Comparison of ENCODE assay signal across 8 cellular contexts in genomic region chr6:30877419-30878262, GRCh38. TPM values are rescaled to one million over a fixed set of nuclear protein-coding genes. Genes with fewer than 3 reads are reported as not detected.
A peak's percentile ranks its signal among the peaks of the same experiment; 100 is the strongest.
DNase-seq lines count a peak whose midpoint lies in the region; ATAC-seq and TF ChIP-seq lines count a peak whose summit lies in the region.

No MANE protein-coding gene starts in this region.

- no peaks in the 10 kb centered on the region for H3K36me3 Mint-ChIP-seq in T-cell

- H3K4me3 ChIP-seq in adrenal gland (peak overlapping the region in 2 of 4 donors; percentile 3 to 30), heart left ventricle (peak overlapping the region in 11 of 12 donors; percentile 14 to 56 (median 40)), prostate gland (peak overlapping the region; percentile 22 to 27), upper lobe of left lung (peak overlapping the region in 3 of 4 donors; percentile 24 to 47 (median 41))

- no peak for TF ChIP-seq EP300 in upper lobe of left lung (IDR thresholded peaks at IDR 0.05)

- H3K27me3 Mint-ChIP-seq in T-cell, result no peaks in the 10 kb centered on the region

- TF ChIP-seq CTCF in GM12872 (IDR thresholded peaks at IDR 0.05; ENCODE audit: insufficient read depth, low read depth, low read length) (peak; percentile 87), adrenal gland (IDR thresholded peaks at IDR 0.05) (peak; percentile 75 to 99 (median 96)), heart left ventricle (IDR thresholded peaks at IDR 0.05) (peak; percentile 77 to 95 (median 90)), prostate gland (IDR thresholded peaks at IDR 0.05) (peak; percentile 77 to 96 (median 92)), upper lobe of left lung (IDR thresholded peaks at IDR 0.05) (peak; percentile 75 to 94 (median 88))

- H3K9me3 ChIP-seq in adrenal gland (replicated peaks in 1 of 3), result no peaks in the 10 kb centered on the region
- no peaks in the 10 kb centered on the region for H3K9me3 ChIP-seq in heart left ventricle
- H3K9me3 ChIP-seq in prostate gland, result no peaks in the 10 kb centered on the region
- no peaks in the 10 kb centered on the region for H3K9me3 ChIP-seq in upper lobe of left lung

- peak overlapping the region; percentile 69 to 79 (median 78) for H3K4me3 Mint-ChIP-seq in T-cell

- H3K36me3 ChIP-seq in adrenal gland (replicated peaks in 1 of 2), result no peaks in the 10 kb centered on the region
- H3K36me3 ChIP-seq in heart left ventricle, result no peaks in the 10 kb centered on the region
- H3K36me3 ChIP-seq in prostate gland, result no peaks in the 10 kb centered on the region
- H3K36me3 ChIP-seq in upper lobe of left lung, result no peaks in the 10 kb centered on the region

- peaks cover 9 to 30% (median 25%) of the 10 kb centered on the region in 3 donors for H3K4me1 Mint-ChIP-seq in T-cell

- H3K9me3 Mint-ChIP-seq in T-cell, result peaks cover 0 to 5% (median 0%) of the 10 kb centered on the region in 3 donors

- H3K27ac ChIP-seq in adrenal gland (peak overlapping the region; percentile 55 to 90 (median 83)), heart left ventricle (peak overlapping the region; percentile 22 to 85 (median 62)), prostate gland (peak overlapping the region; percentile 77 to 88), upper lobe of left lung (peak overlapping the region; percentile 59 to 83 (median 72))

- DNase-seq in NCI-H1092 (lab: John Stamatoyannopoulos, UW) (peak; percentile 57), T-cell (peak in 33 of 34 experiments; percentile 26 to 79 (median 64)), adrenal gland (peak; percentile 91 to 98 (median 96)), heart left ventricle (peak; percentile 88 to 92 (median 89)), prostate gland (ENCODE audit: low spot score) (peak; percentile 91), upper lobe of left lung (peak in 1 of 2 donors; percentile 95)

- ATAC-seq in T-cell (replicated peaks in 1 of 4) (peak; percentile 81 to 87 (median 82)), heart left ventricle (peak; percentile 87 to 93 (median 90)), upper lobe of left lung (ENCODE audit: low FRiP score in 2 of 2) (peak; percentile 89 to 93), HG02884 (IDR thresholded peaks at IDR 0.05; ENCODE audit: unreplicated experiment) (no peak)

- POLR2A ChIA-PET in T-cell (lab: Charles Lee), result no interaction called here

- H3K4me1 ChIP-seq in adrenal gland (replicated peaks in 1 of 2), result peaks cover 9 to 35% of the 10 kb centered on the region in 2 donors
- H3K4me1 ChIP-seq in heart left ventricle, result peaks cover 0 to 32% (median 13%) of the 10 kb centered on the region in 12 donors
- H3K4me1 ChIP-seq in prostate gland (replicated peaks), result peaks cover 18% of the 10 kb centered on the region
- peaks cover 15 to 23% (median 18%) of the 10 kb centered on the region in 4 donors for H3K4me1 ChIP-seq in upper lobe of left lung

- peak in 1 of 2 donors; percentile 68 for TF ChIP-seq POLR2A in adrenal gland (IDR thresholded peaks at IDR 0.05)
- TF ChIP-seq POLR2A in heart left ventricle (IDR thresholded peaks at IDR 0.05), result no peak
- peak; percentile 29 for TF ChIP-seq POLR2A in prostate gland (IDR thresholded peaks at IDR 0.05)
- TF ChIP-seq POLR2A in upper lobe of left lung (IDR thresholded peaks at IDR 0.05), result no peak

- CTCF ChIA-PET in T-cell (lab: Charles Lee), result interaction anchor here in 1 of 2 donors (0.8 to 2.0 kb wide), 2 partner anchors 10 to 49 kb away, joined by 3 to 5 read pairs; no protein-coding TSS in a partner anchor

- intact Hi-C loops in adrenal gland (cut with DNase I) (loop anchor here (2.0 to 5.0 kb wide), 3 partner anchors 35 to 50 kb away; partner anchors contain the start of gene VARS2 (in 1 of the 2)), heart left ventricle (cut with DNase I) (loop anchor here (1.0 to 10.0 kb wide), 9 partner anchors 49 to 203 kb away; partner anchors contain the start of genes FLOT1 (in 8 of the 10), IER3 (in 8 of the 10) and DHX16 (in 2 of the 10)), prostate gland (cut with DNase I) (loop anchor here (1.0 to 5.0 kb wide), 3 partner anchors 49 to 150 kb away; partner anchors contain the start of genes FLOT1 and IER3)

- H3K27ac Mint-ChIP-seq in T-cell, result peak overlapping the region; percentile 88 to 90

- H3K27me3 ChIP-seq in adrenal gland (no peaks in the 10 kb centered on the region), heart left ventricle (no peaks in the 10 kb centered on the region), prostate gland (replicated peaks; ENCODE audit: insufficient read depth) (no peaks in the 10 kb centered on the region), upper lobe of left lung (no peaks in the 10 kb centered on the region)

- WGBS in adrenal gland, 4 donors, result 11 to 15% (median 12%) methylated on average over 15 of the region's 15 CpGs
- 16 to 19% (median 17%) methylated on average over 15 of the region's 15 CpGs for WGBS in heart left ventricle, 4 donors
- 11% methylated on average over 15 of the region's 15 CpGs for WGBS in prostate gland
- WGBS in upper lobe of left lung, 2 donors, result 19 to 20% methylated on average over 15 of the region's 15 CpGs

RNA-seq across cellular contexts. Expression of gene DDR1, which starts 6.7 kb away (rescaled TPM):
- total RNA-seq in T-cell (10 to 100 TPM in 4 of 5 donors, 1 to 10 TPM in 1; 8.8 to 23.9 (median 19.3) TPM), adrenal gland (100 to 1,000 TPM in 4 of 8 donors, 10 to 100 TPM in 4; 38.5 to 239 (median 105) TPM), heart left ventricle (10 to 100 TPM; 18.0 to 50.0 (median 38.4) TPM), prostate gland (100 to 1,000 TPM; 178 to 182 TPM), upper lobe of left lung (100 to 1,000 TPM in 5 of 6 donors, 10 to 100 TPM in 1; 75.4 to 147 (median 111) TPM)
- polyA plus RNA-seq in adrenal gland (10 to 100 TPM; 18.0 to 53.3 (median 50.5) TPM), heart left ventricle (10 to 100 TPM; 11.8 to 14.1 TPM)

RNA-seq across cellular contexts. Expression of gene GTF2H4, which starts 30.4 kb away (rescaled TPM):
- 10 to 100 TPM; 15.5 to 39.2 (median 33.3) TPM for total RNA-seq in T-cell
- 10 to 100 TPM in 6 of 8 donors, 1 to 10 TPM in 2; 3.7 to 48.6 (median 21.8) TPM for total RNA-seq in adrenal gland
- polyA plus RNA-seq in adrenal gland, result 10 to 100 TPM; 30.8 to 71.9 (median 57.8) TPM
- 10 to 100 TPM in 7 of 9 donors, 1 to 10 TPM in 2; 4.2 to 19.9 (median 14.5) TPM for total RNA-seq in heart left ventricle
- 10 to 100 TPM; 14.7 to 22.4 TPM for polyA plus RNA-seq in heart left ventricle
- 10 to 100 TPM; 19.0 to 26.2 TPM for total RNA-seq in prostate gland
- total RNA-seq in upper lobe of left lung, result 10 to 100 TPM; 10.1 to 47.6 (median 27.6) TPM

RNA-seq across cellular contexts. Expression of gene VARS2, which starts 36.4 kb away (rescaled TPM):
- total RNA-seq in T-cell (10 to 100 TPM; 25.1 to 55.2 (median 40.9) TPM), adrenal gland (10 to 100 TPM; 17.1 to 51.6 (median 31.7) TPM), heart left ventricle (10 to 100 TPM; 10.7 to 28.5 (median 18.8) TPM), prostate gland (10 to 100 TPM; 15.8 to 27.0 TPM), upper lobe of left lung (10 to 100 TPM; 23.0 to 56.6 (median 29.5) TPM)
- polyA plus RNA-seq in adrenal gland (10 to 100 TPM; 21.2 to 89.6 (median 55.4) TPM), heart left ventricle (10 to 100 TPM; 12.1 to 19.7 TPM)

RNA-seq across cellular contexts. Expression of gene SFTA2, which starts 54.3 kb away (rescaled TPM):
- under 1 TPM in 2 of 5 donors, not detected in 3; 0.51 to 0.67 TPM for total RNA-seq in T-cell
- 1 to 10 TPM in 1 of 8 donors, under 1 TPM in 1, not detected in 6; 0.38 to 1.5 TPM for total RNA-seq in adrenal gland
- polyA plus RNA-seq in adrenal gland, result under 1 TPM in 2 of 3 donors, not detected in 1; 0.20 to 0.24 TPM
- not detected for total RNA-seq in heart left ventricle
- polyA plus RNA-seq in heart left ventricle, result not detected
- total RNA-seq in prostate gland, result not detected
- 100 to 1,000 TPM in 5 of 6 donors, 10 to 100 TPM in 1; 80.7 to 511 (median 229) TPM for total RNA-seq in upper lobe of left lung
